In the genomic region with DNA sequence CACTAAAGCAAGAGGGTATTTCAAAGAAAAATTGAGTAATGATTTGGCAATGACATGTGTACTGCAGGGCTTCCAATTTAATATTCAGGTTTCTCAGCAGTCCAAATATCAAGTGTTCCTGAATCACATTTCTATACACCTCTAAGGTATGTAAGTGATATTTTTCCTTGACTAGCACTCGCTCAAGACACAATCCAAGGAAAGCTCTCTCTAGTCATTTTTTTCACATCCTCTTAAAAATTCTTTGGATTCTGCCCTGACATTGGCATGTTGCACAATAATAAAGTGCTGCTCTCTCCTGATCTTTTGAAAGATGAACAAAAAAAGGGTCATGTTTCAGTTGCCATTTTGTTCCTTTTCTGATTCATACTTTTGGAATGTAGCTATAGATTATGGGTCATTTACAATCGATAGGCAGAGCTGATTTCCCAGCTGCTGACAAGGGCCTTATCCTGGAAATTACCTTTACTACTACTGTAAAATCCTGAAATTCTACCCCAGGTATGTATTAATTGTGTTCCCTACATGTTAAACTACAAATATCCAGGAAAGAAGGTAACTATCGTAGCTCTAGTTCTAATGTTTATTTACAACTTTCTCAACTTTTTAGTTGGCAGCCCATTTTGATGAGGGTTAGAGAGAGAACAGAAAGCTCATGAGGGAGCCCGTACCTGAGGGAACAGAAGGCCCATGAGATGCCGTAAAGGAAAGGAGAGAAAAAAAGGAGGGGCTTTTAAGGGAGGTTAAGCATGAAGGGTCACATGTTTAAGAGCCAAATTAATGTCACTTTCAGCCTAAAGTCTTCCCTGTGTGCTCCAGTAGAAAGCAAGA, we compare ENCODE assay signal across 1 cellular context.
A peak's percentile ranks its signal among the peaks of the same experiment; 100 is the strongest.
TF ChIP-seq lines count a peak whose summit lies in the region.

No MANE protein-coding gene starts in this region.

TF ChIP-seq in HCT116, 20 proteins besides CTCF, POLR2A, EP300 and RAD21:
- TF ChIP-seq, protein P1, sequence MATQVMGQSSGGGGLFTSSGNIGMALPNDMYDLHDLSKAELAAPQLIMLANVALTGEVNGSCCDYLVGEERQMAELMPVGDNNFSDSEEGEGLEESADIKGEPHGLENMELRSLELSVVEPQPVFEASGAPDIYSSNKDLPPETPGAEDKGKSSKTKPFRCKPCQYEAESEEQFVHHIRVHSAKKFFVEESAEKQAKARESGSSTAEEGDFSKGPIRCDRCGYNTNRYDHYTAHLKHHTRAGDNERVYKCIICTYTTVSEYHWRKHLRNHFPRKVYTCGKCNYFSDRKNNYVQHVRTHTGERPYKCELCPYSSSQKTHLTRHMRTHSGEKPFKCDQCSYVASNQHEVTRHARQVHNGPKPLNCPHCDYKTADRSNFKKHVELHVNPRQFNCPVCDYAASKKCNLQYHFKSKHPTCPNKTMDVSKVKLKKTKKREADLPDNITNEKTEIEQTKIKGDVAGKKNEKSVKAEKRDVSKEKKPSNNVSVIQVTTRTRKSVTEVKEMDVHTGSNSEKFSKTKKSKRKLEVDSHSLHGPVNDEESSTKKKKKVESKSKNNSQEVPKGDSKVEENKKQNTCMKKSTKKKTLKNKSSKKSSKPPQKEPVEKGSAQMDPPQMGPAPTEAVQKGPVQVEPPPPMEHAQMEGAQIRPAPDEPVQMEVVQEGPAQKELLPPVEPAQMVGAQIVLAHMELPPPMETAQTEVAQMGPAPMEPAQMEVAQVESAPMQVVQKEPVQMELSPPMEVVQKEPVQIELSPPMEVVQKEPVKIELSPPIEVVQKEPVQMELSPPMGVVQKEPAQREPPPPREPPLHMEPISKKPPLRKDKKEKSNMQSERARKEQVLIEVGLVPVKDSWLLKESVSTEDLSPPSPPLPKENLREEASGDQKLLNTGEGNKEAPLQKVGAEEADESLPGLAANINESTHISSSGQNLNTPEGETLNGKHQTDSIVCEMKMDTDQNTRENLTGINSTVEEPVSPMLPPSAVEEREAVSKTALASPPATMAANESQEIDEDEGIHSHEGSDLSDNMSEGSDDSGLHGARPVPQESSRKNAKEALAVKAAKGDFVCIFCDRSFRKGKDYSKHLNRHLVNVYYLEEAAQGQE (IDR thresholded peaks at IDR 0.05; ENCODE audit: low read depth), result no peak
- TF ChIP-seq CEBPB (IDR thresholded peaks at IDR 0.05; ENCODE audit: low read depth) (0 out of 2 replicates have a peak, but pooled peaks have one; percentile 25), EZH2phosphoT487 (IDR thresholded peaks at IDR 0.05; ENCODE audit: borderline replicate concordance) (no peak), SP1 (IDR thresholded peaks at IDR 0.05; ENCODE audit: low read depth) (no peak), EZH2 (IDR thresholded peaks at IDR 0.05) (no peak), SIN3A (IDR thresholded peaks at IDR 0.05; ENCODE audit: low read depth) (no peak), CBX3 (IDR thresholded peaks at IDR 0.05; ENCODE audit: low read depth) (no peak)
- TF ChIP-seq, protein P2, sequence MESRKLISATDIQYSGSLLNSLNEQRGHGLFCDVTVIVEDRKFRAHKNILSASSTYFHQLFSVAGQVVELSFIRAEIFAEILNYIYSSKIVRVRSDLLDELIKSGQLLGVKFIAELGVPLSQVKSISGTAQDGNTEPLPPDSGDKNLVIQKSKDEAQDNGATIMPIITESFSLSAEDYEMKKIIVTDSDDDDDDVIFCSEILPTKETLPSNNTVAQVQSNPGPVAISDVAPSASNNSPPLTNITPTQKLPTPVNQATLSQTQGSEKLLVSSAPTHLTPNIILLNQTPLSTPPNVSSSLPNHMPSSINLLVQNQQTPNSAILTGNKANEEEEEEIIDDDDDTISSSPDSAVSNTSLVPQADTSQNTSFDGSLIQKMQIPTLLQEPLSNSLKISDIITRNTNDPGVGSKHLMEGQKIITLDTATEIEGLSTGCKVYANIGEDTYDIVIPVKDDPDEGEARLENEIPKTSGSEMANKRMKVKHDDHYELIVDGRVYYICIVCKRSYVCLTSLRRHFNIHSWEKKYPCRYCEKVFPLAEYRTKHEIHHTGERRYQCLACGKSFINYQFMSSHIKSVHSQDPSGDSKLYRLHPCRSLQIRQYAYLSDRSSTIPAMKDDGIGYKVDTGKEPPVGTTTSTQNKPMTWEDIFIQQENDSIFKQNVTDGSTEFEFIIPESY (IDR thresholded peaks at IDR 0.05; ENCODE audit: extremely low read depth, insufficient replicate concordance, low read length), result no peak
